1 cellular context compared by ENCODE assay signal in the genomic region with DNA sequence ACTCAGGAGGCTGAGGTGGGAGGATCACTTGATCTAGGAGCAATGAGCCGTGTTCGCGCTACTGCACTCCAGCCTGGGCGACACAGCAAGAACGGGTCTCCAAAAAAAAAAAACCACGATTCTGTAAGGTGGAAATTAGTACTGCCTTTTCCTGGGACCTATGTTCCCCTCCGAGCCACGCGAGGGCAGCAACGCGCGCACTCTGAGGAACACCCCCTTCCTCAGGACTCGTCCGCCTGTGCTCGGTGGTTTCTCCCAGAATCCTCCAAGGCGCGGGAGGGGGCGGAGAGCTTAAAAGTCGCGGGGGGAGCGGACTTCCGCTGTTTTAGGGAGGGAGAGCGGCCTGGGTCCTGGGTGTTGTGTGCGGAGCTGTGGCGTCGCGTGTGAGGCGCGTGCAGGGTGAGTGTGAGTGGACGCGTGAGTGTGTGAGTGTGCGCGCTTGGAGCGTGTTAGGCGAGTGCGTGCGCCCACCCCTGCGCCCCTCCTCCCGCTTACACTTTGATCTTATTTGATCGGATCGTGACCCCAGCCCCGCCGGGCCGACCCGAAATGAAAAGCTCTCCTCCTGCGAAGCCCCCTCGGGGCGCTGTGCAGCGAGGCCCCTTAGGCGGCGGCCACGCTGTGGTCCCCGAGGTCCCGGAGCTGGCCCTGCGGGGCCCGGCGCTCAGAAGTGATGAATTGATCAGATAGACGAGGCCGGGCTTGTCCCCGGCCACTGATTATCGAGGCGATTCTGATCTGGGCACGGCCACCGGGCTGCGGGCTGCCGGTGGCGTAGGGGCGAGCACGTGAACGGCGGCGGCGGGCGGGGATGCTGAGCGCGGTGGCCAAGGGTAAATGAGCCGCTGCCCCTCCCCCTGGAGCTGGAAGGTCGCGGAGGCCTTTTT.
TF ChIP-seq lines count a peak whose summit lies in the region.

No MANE protein-coding gene starts in this region.

TF ChIP-seq in endothelial cell of umbilical vein, 7 proteins besides CTCF, POLR2A, EP300 and RAD21 (continued from another document):
- TF ChIP-seq POLR2AphosphoS5 (IDR thresholded peaks at IDR 0.05; ENCODE audit: insufficient read depth, low read depth, low read length): peak; percentile 99
TF ChIP-seq in endothelial cell of umbilical vein: peak in this region for 3.
